8 cellular contexts compared by ENCODE assay signal in the genomic region with DNA sequence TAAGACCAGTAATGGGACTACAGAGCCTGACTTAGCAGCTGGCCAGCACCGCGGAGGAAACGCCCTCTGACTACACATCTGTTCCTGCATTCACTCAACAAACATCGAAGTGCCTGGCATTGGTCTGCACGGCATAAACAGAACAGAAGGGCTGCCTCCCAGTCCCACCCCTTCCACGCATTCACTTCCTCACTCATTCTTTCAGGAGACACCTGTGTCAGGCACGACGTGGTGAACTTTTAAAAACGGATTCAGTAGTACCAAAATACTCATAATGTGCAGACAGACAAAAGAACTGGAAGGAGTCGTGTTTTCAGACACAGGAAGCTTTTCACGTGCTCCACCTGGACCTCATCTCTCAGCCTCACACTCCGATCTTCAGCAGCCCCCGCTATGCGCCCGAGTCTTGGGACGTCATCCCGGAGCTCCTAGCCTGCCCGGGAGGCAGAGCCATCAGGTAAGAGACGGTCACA.
DNase-seq lines count a peak whose midpoint lies in the region; ATAC-seq, FAIRE-seq and TF ChIP-seq lines count a peak whose summit lies in the region.

No MANE protein-coding gene starts in this region.

- H3K9me3 Mint-ChIP-seq in activated T-helper 1 cell treated with anti-CD3 and anti-CD28 coated beads, Interleukin-12 subunit alpha, Interleukin-12 subunit beta, Interleukin-2, Interleukin-4 antibody, amounts not matched to agents 30 ng/mL and 10 ng/mL and 1 ng/mL, durations not matched to agents 14 hours and 24 hours and 36 hours = no peaks in the 10 kb centered on the region

- H3K4me1 ChIP-seq in mucosa of descending colon (ENCODE audit: low read depth) = peaks cover 9% of the 10 kb centered on the region
- H3K4me1 ChIP-seq in smooth muscle cell (ENCODE audit: low read depth) = peaks cover 21% of the 10 kb centered on the region

- H3K27ac ChIP-seq in smooth muscle cell (ENCODE audit: low read depth) = no peak overlapping the region

- peaks cover 6% of the 10 kb centered on the region for H3K27me3 Mint-ChIP-seq in activated T-helper 1 cell treated with anti-CD3 and anti-CD28 coated beads, Interleukin-12 subunit alpha, Interleukin-12 subunit beta, Interleukin-2, Interleukin-4 antibody, amounts not matched to agents 30 ng/mL and 10 ng/mL and 1 ng/mL, durations not matched to agents 14 hours and 24 hours and 36 hours (ENCODE audit: insufficient read depth)

- TF ChIP-seq POLR2A in GM18951 (IDR thresholded peaks at IDR 0.05; ENCODE audit: extremely low read depth, insufficient read depth, insufficient read length) = peak; percentile 45

- no peaks in the 10 kb centered on the region for H3K36me3 ChIP-seq in mucosa of descending colon (ENCODE audit: low read depth)
- H3K36me3 ChIP-seq in smooth muscle cell (ENCODE audit: low read depth) = no peaks in the 10 kb centered on the region

- peaks cover 43% of the 10 kb centered on the region for H3K4me1 Mint-ChIP-seq in activated T-helper 1 cell treated with anti-CD3 and anti-CD28 coated beads, Interleukin-12 subunit alpha, Interleukin-12 subunit beta, Interleukin-2, Interleukin-4 antibody, amounts not matched to agents 30 ng/mL and 10 ng/mL and 1 ng/mL, durations not matched to agents 14 hours and 24 hours and 36 hours (ENCODE audit: low read depth)

- WGBS in smooth muscle cell (ENCODE audit: low lambda C conversion rate) = 93% methylated on average over 19 of the region's 19 CpGs

- TF ChIP-seq CTCF in mucosa of descending colon (IDR thresholded peaks at IDR 0.05) = no peak
- no peak for TF ChIP-seq CTCF in D721Med (IDR thresholded peaks at IDR 0.05; ENCODE audit: insufficient read depth, missing control alignments)
- TF ChIP-seq CTCF in smooth muscle cell (IDR thresholded peaks at IDR 0.05; ENCODE audit: borderline replicate concordance, insufficient read depth, poor library complexity, severe bottlenecking) = no peak

- no peaks in the 10 kb centered on the region for H3F3A ChIP-seq in smooth muscle cell (ENCODE audit: low read depth)

- no peaks in the 10 kb centered on the region for H3K36me3 Mint-ChIP-seq in activated T-helper 1 cell treated with anti-CD3 and anti-CD28 coated beads, Interleukin-12 subunit alpha, Interleukin-12 subunit beta, Interleukin-2, Interleukin-4 antibody, amounts not matched to agents 30 ng/mL and 10 ng/mL and 1 ng/mL, durations not matched to agents 14 hours and 24 hours and 36 hours (ENCODE audit: low read depth)

- H3K79me2 ChIP-seq in smooth muscle cell (ENCODE audit: low read depth) = no peaks in the 10 kb centered on the region

- intact Hi-C loops in activated T-helper 1 cell treated with anti-CD3 and anti-CD28 coated beads, Interleukin-12 subunit alpha, Interleukin-12 subunit beta, Interleukin-2, Interleukin-4 antibody, amounts not matched to agents 30 ng/mL and 10 ng/mL and 1 ng/mL, durations not matched to agents 14 hours and 24 hours and 36 hours (cut with micrococcal nuclease) = loop anchor here (1.0 to 5.0 kb wide), 3 partner anchors 18 to 460 kb away; a partner anchor contains a TSS
- intact Hi-C loops in mucosa of descending colon (cut with DNase I, micrococcal nuclease) = loop anchor here in 1 of 2 donors (10.0 kb wide), 1 partner anchor 57 kb away; no protein-coding TSS in a partner anchor

- H3K4me3 ChIP-seq in mucosa of descending colon = no peak overlapping the region
- H3K4me3 ChIP-seq in smooth muscle cell = no peak overlapping the region

- DNase-seq in AG08395 (ENCODE audit: low spot score) (peak; percentile 61), mucosa of descending colon (peak; percentile 61 to 77 (median 69)), NCI-H2196 (lab: John Stamatoyannopoulos, UW; ENCODE audit: unreplicated experiment) (no peak), D721Med (ENCODE audit: insufficient read length, low spot score) (no peak), smooth muscle cell (lab: John Stamatoyannopoulos, UW; ENCODE audit: unreplicated experiment) (no peak)
- DNase-seq in activated T-helper 1 cell treated with anti-CD3 and anti-CD28 coated beads, Interleukin-12 subunit alpha, Interleukin-12 subunit beta, Interleukin-2, Interleukin-4 antibody, amounts not matched to agents 30 ng/mL and 10 ng/mL and 1 ng/mL, durations not matched to agents 14 hours and 24 hours and 36 hours (ENCODE audit: low spot score) = peak; percentile 55

- FAIRE-seq in D721Med (lab: Jason Lieb, UNC) = no peak

- H4K20me1 ChIP-seq in smooth muscle cell (ENCODE audit: low read depth) = no peaks in the 10 kb centered on the region

- H3K27me3 ChIP-seq in smooth muscle cell (ENCODE audit: low read depth) = no peaks in the 10 kb centered on the region

- H3K4me2 ChIP-seq in smooth muscle cell = no peak overlapping the region

- H3K9me3 ChIP-seq in mucosa of descending colon (no peaks in the 10 kb centered on the region), smooth muscle cell (replicated peaks; ENCODE audit: low read depth) (no peaks in the 10 kb centered on the region)

- in situ Hi-C loops in GM18951 (cut with MboI; ENCODE audit: low sequenced_read_pairs, unreplicated experiment) = loop anchor here (25.0 kb wide), 1 partner anchor 390 kb away; a partner anchor contains a TSS

- peak overlapping the region; percentile 82 for H3K4me3 Mint-ChIP-seq in activated T-helper 1 cell treated with anti-CD3 and anti-CD28 coated beads, Interleukin-12 subunit alpha, Interleukin-12 subunit beta, Interleukin-2, Interleukin-4 antibody, amounts not matched to agents 30 ng/mL and 10 ng/mL and 1 ng/mL, durations not matched to agents 14 hours and 24 hours and 36 hours

- ATAC-seq in HG03066 (IDR thresholded peaks at IDR 0.05; ENCODE audit: low read depth, unreplicated experiment) = peak; percentile 74
- peak; percentile 77 for ATAC-seq in mucosa of descending colon

- H2AFZ ChIP-seq in smooth muscle cell (ENCODE audit: low read depth) = no peak overlapping the region

- H3K9ac ChIP-seq in smooth muscle cell (ENCODE audit: low read depth) = no peak overlapping the region

- H3K27ac Mint-ChIP-seq in activated T-helper 1 cell treated with anti-CD3 and anti-CD28 coated beads, Interleukin-12 subunit alpha, Interleukin-12 subunit beta, Interleukin-2, Interleukin-4 antibody, amounts not matched to agents 30 ng/mL and 10 ng/mL and 1 ng/mL, durations not matched to agents 14 hours and 24 hours and 36 hours = peak overlapping the region; percentile 22

Comparison
In these comparisons a context has a peak if more than half of its experiments do, and no peak if none do; other contexts are left out.
1. DNase-seq: peak in AG08395 (single experiment), activated T-helper 1 cell treated with anti-CD3 and anti-CD28 coated beads, Interleukin-12 subunit alpha, Interleukin-12 subunit beta, Interleukin-2, Interleukin-4 antibody, amounts not matched to agents 30 ng/mL and 10 ng/mL and 1 ng/mL, durations not matched to agents 14 hours and 24 hours and 36 hours (single experiment) and mucosa of descending colon (3 of 3); none in NCI-H2196 (single experiment), D721Med (single experiment) and smooth muscle cell (single experiment).